22 cellular contexts compared by ENCODE assay signal in genomic region chr6:162974685-162975084, GRCh38.
"Had no signal": no experiment of that assay in that cellular context is flagged by ENCODE, and none has a peak within 500 bp of the region (broad histone marks: within the 10 kb centered on the region; RNA-seq: fewer than 3 reads in every experiment).

No MANE protein-coding gene starts in this region.

- DNase-seq: activated CD4-positive, alpha-beta T cell treated with anti-CD3 and anti-CD28 coated beads, Interleukin-2, amount 10 ng/mL, durations not matched to agents 7 days and 5 days; activated CD4-positive, CD25-positive, alpha-beta regulatory T cell treated with anti-CD3 and anti-CD28 coated beads, Interleukin-2, amount 50 U/mL, for 72 hours; activated CD8-positive, alpha-beta memory T cell treated with anti-CD3 and anti-CD28 coated beads, Interleukin-2, amount 10 ng/mL, durations not matched to agents 7 days and 5 days; activated CD8-positive, alpha-beta T cell treated with anti-CD3 and anti-CD28 coated beads for 36 hours; activated effector memory CD4-positive, alpha-beta T cell treated with anti-CD3 and anti-CD28 coated beads, Interleukin-2, amount 50 U/mL, for 16 hours; activated naive CD4-positive, alpha-beta T cell treated with anti-CD3 and anti-CD28 coated beads, Interleukin-2, amount 10 ng/mL, durations not matched to agents 7 days and 5 days; activated T-cell treated with anti-CD3 and anti-CD28 coated beads for 4 hours; cerebellar nuclear complex; cortex of kidney; endodermal cell; esophagus squamous epithelium; foreskin fibroblast; left ventricle myocardium superior; mammary epithelial cell; stimulated activated CD4-positive, alpha-beta T cell treated with anti-CD3 and anti-CD28 coated beads, Interleukin-4, amount 100 ng/mL, for 24 hours; stimulated activated naive CD4-positive, alpha-beta T cell treated with Interleukin-2 at 50 U/mL for 16 hours; T-helper 1 cell; WERI-Rb-1 had no signal

- H3K36me3 ChIP-seq: esophagus squamous epithelium, WERI-Rb-1 had no signal

- H3K4me1 ChIP-seq: esophagus squamous epithelium, parathyroid adenoma had no signal

- H3K79me2 ChIP-seq: parathyroid adenoma had no signal

- H3K4me3 ChIP-seq: esophagus squamous epithelium had no signal

- H3K27ac ChIP-seq: esophagus squamous epithelium, parathyroid adenoma, WERI-Rb-1 had no signal

- FAIRE-seq: bronchial epithelial cell, TTC549 had no signal

- H3K27me3 ChIP-seq: esophagus squamous epithelium had no signal

- ATAC-seq: activated CD8-positive, alpha-beta memory T cell treated with anti-CD3 and anti-CD28 coated beads, Interleukin-2, amount 10 ng/mL, durations not matched to agents 7 days and 5 days; activated CD8-positive, alpha-beta T cell treated with anti-CD3 and anti-CD28 coated beads for 36 hours; left ventricle myocardium superior; sciatic nerve had no signal

- H3K9me3 ChIP-seq: esophagus squamous epithelium had no signal

- H2AFZ ChIP-seq: parathyroid adenoma had no signal

- H3K9ac ChIP-seq: parathyroid adenoma had no signal
